Comparison of ENCODE assay signal across 8 cellular contexts in genomic region chr1:166947398-166948043, GRCh38. TPM values are rescaled to one million over a fixed set of nuclear protein-coding genes. Genes with fewer than 3 reads are reported as not detected.
DNase-seq lines count a peak whose midpoint lies in the region; ATAC-seq and TF ChIP-seq lines count a peak whose summit lies in the region.

No MANE protein-coding gene starts in this region.

- no peaks in the 10 kb centered on the region for H3K36me3 ChIP-seq in A673 (ENCODE audit: insufficient read depth, low read length, poor library complexity, severe bottlenecking)
- no peaks in the 10 kb centered on the region for H3K36me3 ChIP-seq in NT2/D1 (ENCODE audit: insufficient read depth, insufficient read length, low read length)

- H3K9ac ChIP-seq in NT2/D1 (ENCODE audit: insufficient read length, low read depth): peak overlapping the region; percentile 39

- intact Hi-C loops in A673 (cut with micrococcal nuclease; ENCODE audit: unreplicated experiment): no loop called here

- DNase-seq in A673 (ENCODE audit: low spot score): peak; percentile 21
- DNase-seq in NT2/D1 (ENCODE audit: low read depth, low spot score): no peak
- DNase-seq in foreskin keratinocyte: no peak
- peak; percentile 86 for DNase-seq in nephron progenitor cell
- no peak for DNase-seq in mesenteric fat pad (ENCODE audit: low spot score)
- DNase-seq in T1000 (lab: John Stamatoyannopoulos, UW): no peak

- ATAC-seq in GM18909 (IDR thresholded peaks at IDR 0.05; ENCODE audit: poor library complexity, unreplicated experiment): peak; percentile 61
- ATAC-seq in foreskin keratinocyte: peak; percentile 56
- ATAC-seq in HG03520 (IDR thresholded peaks at IDR 0.05; ENCODE audit: unreplicated experiment): no peak

- H3K4me1 ChIP-seq in A673 (ENCODE audit: insufficient read depth, low read length, poor library complexity, severe bottlenecking) (no peaks in the 10 kb centered on the region), NT2/D1 (ENCODE audit: insufficient read depth, insufficient read length) (peaks cover 5% of the 10 kb centered on the region), foreskin keratinocyte (no peaks in the 10 kb centered on the region)

- no peak for TF ChIP-seq CTCF in A673 (conservative IDR thresholded peaks at IDR 0.05; ENCODE audit: low read depth, low read length)
- TF ChIP-seq CTCF in foreskin keratinocyte (conservative IDR thresholded peaks at IDR 0.05): no peak
- no peak for TF ChIP-seq CTCF in nephron progenitor cell (IDR thresholded peaks at IDR 0.05)

- peaks cover 91% of the 10 kb centered on the region for H3K27me3 ChIP-seq in A673 (replicated peaks; ENCODE audit: insufficient read depth, low read depth, low read length, poor library complexity)
- peaks cover 24% of the 10 kb centered on the region for H3K27me3 ChIP-seq in NT2/D1 (ENCODE audit: insufficient read depth, insufficient read length)
- H3K27me3 ChIP-seq in foreskin keratinocyte: peaks cover 74% of the 10 kb centered on the region

- H3K4me1 Mint-ChIP-seq in nephron progenitor cell: peaks cover 56% of the 10 kb centered on the region

- H3K4me3 ChIP-seq in A673 (ENCODE audit: low read depth, low read length, poor library complexity, severe bottlenecking): no peak overlapping the region
- H3K4me3 ChIP-seq in NT2/D1 (ENCODE audit: insufficient read length, low read depth): peak overlapping the region; percentile 24

- no TSS peak for BruUV-seq in A673 (replicated peaks; lab: Mats Ljungman, UMichigan)

- CTCF ChIA-PET in A673 (lab: Charles Lee): no interaction called here

- POLR2A ChIA-PET in A673 (lab: Charles Lee; ENCODE audit: low non-redundant PET): no interaction called here

- H3K27ac ChIP-seq in A673 (ENCODE audit: low read depth, low read length, poor library complexity, severe bottlenecking) (no peak overlapping the region), foreskin keratinocyte (no peak overlapping the region)

- peaks cover 4% of the 10 kb centered on the region for H3K27me3 Mint-ChIP-seq in nephron progenitor cell (ENCODE audit: low read depth, poor library complexity)

- H3K36me3 Mint-ChIP-seq in nephron progenitor cell (ENCODE audit: low read depth): no peaks in the 10 kb centered on the region

- H3K4me3 Mint-ChIP-seq in nephron progenitor cell: peak overlapping the region; percentile 77

- no peaks in the 10 kb centered on the region for H3K9me3 ChIP-seq in A673 (ENCODE audit: low read depth, low read length, poor library complexity, severe bottlenecking)
- H3K9me3 ChIP-seq in NT2/D1 (ENCODE audit: insufficient read depth, low read length): no peaks in the 10 kb centered on the region

- no peak overlapping the region for H3K27ac Mint-ChIP-seq in nephron progenitor cell

- H3K9me3 Mint-ChIP-seq in nephron progenitor cell: no peaks in the 10 kb centered on the region

RNA-seq across cellular contexts. Expression of gene ILDR2, which starts 27.8 kb away (rescaled TPM):
- not detected in 2 replicates for total RNA-seq in A673 (2021)
- not detected in 2 replicates for total RNA-seq in foreskin keratinocyte
- not detected in 2 replicates for polyA plus RNA-seq in foreskin keratinocyte
- 0.29 TPM for total RNA-seq in mesenteric fat pad

RNA-seq across cellular contexts. Expression of gene MAEL, which starts 41.6 kb away (rescaled TPM):
- total RNA-seq in A673 (2021) (not detected in 2 replicates), foreskin keratinocyte (not detected in 2 replicates), mesenteric fat pad (not detected)
- not detected in 2 replicates for polyA plus RNA-seq in foreskin keratinocyte

Comparison
In these comparisons a context has a peak if more than half of its experiments do, and no peak if none do; other contexts are left out.
1. DNase-seq: peak in A673 (single experiment) and nephron progenitor cell (single experiment); none in NT2/D1 (single experiment), foreskin keratinocyte (0 of 2), mesenteric fat pad (single experiment) and T1000 (single experiment).